In the genomic region with DNA sequence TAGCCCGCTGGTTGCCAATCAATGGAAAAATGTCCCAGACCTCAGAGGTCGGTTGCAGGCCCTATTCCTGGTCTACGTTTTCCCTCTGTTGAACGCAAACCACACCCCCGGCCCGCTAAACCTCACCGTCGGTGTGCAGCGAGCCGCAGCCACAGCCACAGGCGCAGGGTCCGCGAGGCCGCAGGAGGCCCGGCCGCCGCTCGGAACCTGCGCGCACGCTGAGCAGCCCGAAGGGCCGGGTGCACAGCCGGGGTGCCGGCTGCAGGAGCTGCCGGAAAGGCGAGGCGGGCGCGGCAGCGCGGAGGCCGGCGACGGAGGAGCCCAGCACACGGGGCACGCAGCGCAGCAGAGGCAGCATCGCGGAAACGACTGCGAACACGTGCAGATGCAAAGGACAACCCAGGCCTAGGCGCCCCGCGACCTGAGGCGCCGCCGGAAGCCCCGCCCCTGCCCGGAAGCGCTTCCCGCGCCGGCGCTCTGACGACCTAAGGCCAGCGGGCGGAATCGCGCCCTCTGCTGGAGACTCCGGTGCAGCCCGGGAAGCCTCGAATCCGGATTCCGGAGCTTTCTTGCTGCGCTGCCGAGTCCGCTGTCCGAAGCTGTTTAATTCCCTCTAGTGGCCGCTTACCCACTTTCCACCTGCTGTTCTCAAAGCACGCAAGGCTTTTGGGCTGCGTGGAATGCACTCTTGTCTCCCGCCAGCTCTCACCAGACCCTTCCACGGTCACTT, we compare ENCODE assay signal across 1 cellular context.
TF ChIP-seq lines count a peak whose summit lies in the region.

A gene with protein sequence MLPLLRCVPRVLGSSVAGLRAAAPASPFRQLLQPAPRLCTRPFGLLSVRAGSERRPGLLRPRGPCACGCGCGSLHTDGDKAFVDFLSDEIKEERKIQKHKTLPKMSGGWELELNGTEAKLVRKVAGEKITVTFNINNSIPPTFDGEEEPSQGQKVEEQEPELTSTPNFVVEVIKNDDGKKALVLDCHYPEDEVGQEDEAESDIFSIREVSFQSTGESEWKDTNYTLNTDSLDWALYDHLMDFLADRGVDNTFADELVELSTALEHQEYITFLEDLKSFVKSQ (minus strand): TSS at position 440 of the 730 bp plus-strand sequence. CDS start 82 bp downstream, at position 358.

TF ChIP-seq in HepG2, 621 proteins besides CTCF, POLR2A, EP300 and RAD21 (continued from another document and continues in another):
- TF ChIP-seq, protein P1, sequence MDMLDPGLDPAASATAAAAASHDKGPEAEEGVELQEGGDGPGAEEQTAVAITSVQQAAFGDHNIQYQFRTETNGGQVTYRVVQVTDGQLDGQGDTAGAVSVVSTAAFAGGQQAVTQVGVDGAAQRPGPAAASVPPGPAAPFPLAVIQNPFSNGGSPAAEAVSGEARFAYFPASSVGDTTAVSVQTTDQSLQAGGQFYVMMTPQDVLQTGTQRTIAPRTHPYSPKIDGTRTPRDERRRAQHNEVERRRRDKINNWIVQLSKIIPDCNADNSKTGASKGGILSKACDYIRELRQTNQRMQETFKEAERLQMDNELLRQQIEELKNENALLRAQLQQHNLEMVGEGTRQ (IDR thresholded peaks at IDR 0.05; ENCODE audit: low read depth, low read length) = no peak
- TF ChIP-seq, protein P1 (CRISPR knock-in tag; IDR thresholded peaks at IDR 0.05; ENCODE audit: borderline replicate concordance) = no peak
- TF ChIP-seq ZNF672 (CRISPR knock-in tag; IDR thresholded peaks at IDR 0.05) (peak; percentile 91; the same call in 1 of the 2 replicates), BRCA1 (CRISPR knock-in tag; IDR thresholded peaks at IDR 0.05) (peak; percentile 89; the same call in 1 of the 2 replicates), ZNF138 (CRISPR knock-in tag; IDR thresholded peaks at IDR 0.05; ENCODE audit: low read depth) (peak; percentile 74; the same call in 1 of the 2 replicates), ZNF577 (CRISPR knock-in tag; IDR thresholded peaks at IDR 0.05; ENCODE audit: borderline replicate concordance, low read depth) (no peak), ZNF780A (CRISPR knock-in tag; IDR thresholded peaks at IDR 0.05) (no peak; the same call in 1 of the 2 replicates), ZNF777 (CRISPR knock-in tag; IDR thresholded peaks at IDR 0.05) (peak; percentile 80), TCF7 (IDR thresholded peaks at IDR 0.05; ENCODE audit: low read depth) (no peak), ZNF260 (CRISPR knock-in tag; IDR thresholded peaks at IDR 0.05; ENCODE audit: borderline replicate concordance, low read depth) (no peak), ZNF660 (CRISPR knock-in tag; IDR thresholded peaks at IDR 0.05; ENCODE audit: borderline replicate concordance, low read depth) (no peak), ZNF230 (CRISPR knock-in tag; IDR thresholded peaks at IDR 0.05) (0 out of 2 replicates have a peak, but pooled peaks have one; percentile 56), ZNF225 (CRISPR knock-in tag; IDR thresholded peaks at IDR 0.05) (peak; percentile 85; the same call in 1 of the 2 replicates), KDM3A (CRISPR knock-in tag; IDR thresholded peaks at IDR 0.05; ENCODE audit: low read depth) (peak; percentile 58; the same call in 1 of the 2 replicates), SNAI1 (CRISPR knock-in tag; IDR thresholded peaks at IDR 0.05; ENCODE audit: borderline replicate concordance) (peak; percentile 78; the same call in 1 of the 2 replicates), ZSCAN21 (CRISPR knock-in tag; IDR thresholded peaks at IDR 0.05; ENCODE audit: borderline replicate concordance) (peak; percentile 82; the same call in 1 of the 2 replicates), ZNF547 (CRISPR knock-in tag; IDR thresholded peaks at IDR 0.05) (peak; percentile 92), ZNF724P (CRISPR knock-in tag; IDR thresholded peaks at IDR 0.05; ENCODE audit: borderline replicate concordance) (peak; percentile 59; the same call in 1 of the 2 replicates), ZNF350 (CRISPR knock-in tag; IDR thresholded peaks at IDR 0.05; ENCODE audit: borderline replicate concordance, low read depth) (peak; percentile 77; the same call in 1 of the 2 replicates), MTF1 (CRISPR knock-in tag; IDR thresholded peaks at IDR 0.05) (peak; percentile 89), MATR3 (CRISPR knock-in tag; IDR thresholded peaks at IDR 0.05) (no peak), YEATS2 (CRISPR knock-in tag; IDR thresholded peaks at IDR 0.05; ENCODE audit: borderline replicate concordance) (peak; percentile 94; the same call in 1 of the 2 replicates), ZNF629 (CRISPR knock-in tag; conservative IDR thresholded peaks at IDR 0.05) (peak; percentile 46; the same call in 1 of the 2 replicates), ZNF720 (CRISPR knock-in tag; IDR thresholded peaks at IDR 0.05) (no peak), HOXA7 (CRISPR knock-in tag; IDR thresholded peaks at IDR 0.05) (no peak), NR2C2 (CRISPR knock-in tag; IDR thresholded peaks at IDR 0.05; ENCODE audit: borderline replicate concordance) (peak; percentile 92), ZNF768 (CRISPR knock-in tag; IDR thresholded peaks at IDR 0.05) (peak; percentile 80; the same call in 1 of the 2 replicates), MBNL3 (CRISPR knock-in tag; conservative IDR thresholded peaks at IDR 0.05) (no peak)
- TF ChIP-seq, protein P2, sequence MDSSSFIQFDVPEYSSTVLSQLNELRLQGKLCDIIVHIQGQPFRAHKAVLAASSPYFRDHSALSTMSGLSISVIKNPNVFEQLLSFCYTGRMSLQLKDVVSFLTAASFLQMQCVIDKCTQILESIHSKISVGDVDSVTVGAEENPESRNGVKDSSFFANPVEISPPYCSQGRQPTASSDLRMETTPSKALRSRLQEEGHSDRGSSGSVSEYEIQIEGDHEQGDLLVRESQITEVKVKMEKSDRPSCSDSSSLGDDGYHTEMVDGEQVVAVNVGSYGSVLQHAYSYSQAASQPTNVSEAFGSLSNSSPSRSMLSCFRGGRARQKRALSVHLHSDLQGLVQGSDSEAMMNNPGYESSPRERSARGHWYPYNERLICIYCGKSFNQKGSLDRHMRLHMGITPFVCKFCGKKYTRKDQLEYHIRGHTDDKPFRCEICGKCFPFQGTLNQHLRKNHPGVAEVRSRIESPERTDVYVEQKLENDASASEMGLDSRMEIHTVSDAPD (CRISPR knock-in tag; IDR thresholded peaks at IDR 0.05) = no peak
- TF ChIP-seq, protein P3, sequence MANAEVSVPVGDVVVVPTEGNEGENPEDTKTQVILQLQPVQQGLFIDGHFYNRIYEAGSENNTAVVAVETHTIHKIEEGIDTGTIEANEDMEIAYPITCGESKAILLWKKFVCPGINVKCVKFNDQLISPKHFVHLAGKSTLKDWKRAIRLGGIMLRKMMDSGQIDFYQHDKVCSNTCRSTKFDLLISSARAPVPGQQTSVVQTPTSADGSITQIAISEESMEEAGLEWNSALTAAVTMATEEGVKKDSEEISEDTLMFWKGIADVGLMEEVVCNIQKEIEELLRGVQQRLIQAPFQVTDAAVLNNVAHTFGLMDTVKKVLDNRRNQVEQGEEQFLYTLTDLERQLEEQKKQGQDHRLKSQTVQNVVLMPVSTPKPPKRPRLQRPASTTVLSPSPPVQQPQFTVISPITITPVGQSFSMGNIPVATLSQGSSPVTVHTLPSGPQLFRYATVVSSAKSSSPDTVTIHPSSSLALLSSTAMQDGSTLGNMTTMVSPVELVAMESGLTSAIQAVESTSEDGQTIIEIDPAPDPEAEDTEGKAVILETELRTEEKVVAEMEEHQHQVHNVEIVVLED (CRISPR knock-in tag; IDR thresholded peaks at IDR 0.05; ENCODE audit: borderline replicate concordance) = peak; percentile 78
- TF ChIP-seq, protein P4, sequence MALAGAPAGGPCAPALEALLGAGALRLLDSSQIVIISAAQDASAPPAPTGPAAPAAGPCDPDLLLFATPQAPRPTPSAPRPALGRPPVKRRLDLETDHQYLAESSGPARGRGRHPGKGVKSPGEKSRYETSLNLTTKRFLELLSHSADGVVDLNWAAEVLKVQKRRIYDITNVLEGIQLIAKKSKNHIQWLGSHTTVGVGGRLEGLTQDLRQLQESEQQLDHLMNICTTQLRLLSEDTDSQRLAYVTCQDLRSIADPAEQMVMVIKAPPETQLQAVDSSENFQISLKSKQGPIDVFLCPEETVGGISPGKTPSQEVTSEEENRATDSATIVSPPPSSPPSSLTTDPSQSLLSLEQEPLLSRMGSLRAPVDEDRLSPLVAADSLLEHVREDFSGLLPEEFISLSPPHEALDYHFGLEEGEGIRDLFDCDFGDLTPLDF (CRISPR knock-in tag; IDR thresholded peaks at IDR 0.05) = peak; percentile 54; the same call in 1 of the 2 replicates
- TF ChIP-seq, protein P5, sequence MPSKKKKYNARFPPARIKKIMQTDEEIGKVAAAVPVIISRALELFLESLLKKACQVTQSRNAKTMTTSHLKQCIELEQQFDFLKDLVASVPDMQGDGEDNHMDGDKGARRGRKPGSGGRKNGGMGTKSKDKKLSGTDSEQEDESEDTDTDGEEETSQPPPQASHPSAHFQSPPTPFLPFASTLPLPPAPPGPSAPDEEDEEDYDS (CRISPR knock-in tag; IDR thresholded peaks at IDR 0.05) = peak; percentile 54; the same call in 1 of the 2 replicates
- TF ChIP-seq, protein P6, sequence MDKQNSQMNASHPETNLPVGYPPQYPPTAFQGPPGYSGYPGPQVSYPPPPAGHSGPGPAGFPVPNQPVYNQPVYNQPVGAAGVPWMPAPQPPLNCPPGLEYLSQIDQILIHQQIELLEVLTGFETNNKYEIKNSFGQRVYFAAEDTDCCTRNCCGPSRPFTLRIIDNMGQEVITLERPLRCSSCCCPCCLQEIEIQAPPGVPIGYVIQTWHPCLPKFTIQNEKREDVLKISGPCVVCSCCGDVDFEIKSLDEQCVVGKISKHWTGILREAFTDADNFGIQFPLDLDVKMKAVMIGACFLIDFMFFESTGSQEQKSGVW (CRISPR knock-in tag; IDR thresholded peaks at IDR 0.05; ENCODE audit: borderline replicate concordance) = no peak
- TF ChIP-seq, protein P7, sequence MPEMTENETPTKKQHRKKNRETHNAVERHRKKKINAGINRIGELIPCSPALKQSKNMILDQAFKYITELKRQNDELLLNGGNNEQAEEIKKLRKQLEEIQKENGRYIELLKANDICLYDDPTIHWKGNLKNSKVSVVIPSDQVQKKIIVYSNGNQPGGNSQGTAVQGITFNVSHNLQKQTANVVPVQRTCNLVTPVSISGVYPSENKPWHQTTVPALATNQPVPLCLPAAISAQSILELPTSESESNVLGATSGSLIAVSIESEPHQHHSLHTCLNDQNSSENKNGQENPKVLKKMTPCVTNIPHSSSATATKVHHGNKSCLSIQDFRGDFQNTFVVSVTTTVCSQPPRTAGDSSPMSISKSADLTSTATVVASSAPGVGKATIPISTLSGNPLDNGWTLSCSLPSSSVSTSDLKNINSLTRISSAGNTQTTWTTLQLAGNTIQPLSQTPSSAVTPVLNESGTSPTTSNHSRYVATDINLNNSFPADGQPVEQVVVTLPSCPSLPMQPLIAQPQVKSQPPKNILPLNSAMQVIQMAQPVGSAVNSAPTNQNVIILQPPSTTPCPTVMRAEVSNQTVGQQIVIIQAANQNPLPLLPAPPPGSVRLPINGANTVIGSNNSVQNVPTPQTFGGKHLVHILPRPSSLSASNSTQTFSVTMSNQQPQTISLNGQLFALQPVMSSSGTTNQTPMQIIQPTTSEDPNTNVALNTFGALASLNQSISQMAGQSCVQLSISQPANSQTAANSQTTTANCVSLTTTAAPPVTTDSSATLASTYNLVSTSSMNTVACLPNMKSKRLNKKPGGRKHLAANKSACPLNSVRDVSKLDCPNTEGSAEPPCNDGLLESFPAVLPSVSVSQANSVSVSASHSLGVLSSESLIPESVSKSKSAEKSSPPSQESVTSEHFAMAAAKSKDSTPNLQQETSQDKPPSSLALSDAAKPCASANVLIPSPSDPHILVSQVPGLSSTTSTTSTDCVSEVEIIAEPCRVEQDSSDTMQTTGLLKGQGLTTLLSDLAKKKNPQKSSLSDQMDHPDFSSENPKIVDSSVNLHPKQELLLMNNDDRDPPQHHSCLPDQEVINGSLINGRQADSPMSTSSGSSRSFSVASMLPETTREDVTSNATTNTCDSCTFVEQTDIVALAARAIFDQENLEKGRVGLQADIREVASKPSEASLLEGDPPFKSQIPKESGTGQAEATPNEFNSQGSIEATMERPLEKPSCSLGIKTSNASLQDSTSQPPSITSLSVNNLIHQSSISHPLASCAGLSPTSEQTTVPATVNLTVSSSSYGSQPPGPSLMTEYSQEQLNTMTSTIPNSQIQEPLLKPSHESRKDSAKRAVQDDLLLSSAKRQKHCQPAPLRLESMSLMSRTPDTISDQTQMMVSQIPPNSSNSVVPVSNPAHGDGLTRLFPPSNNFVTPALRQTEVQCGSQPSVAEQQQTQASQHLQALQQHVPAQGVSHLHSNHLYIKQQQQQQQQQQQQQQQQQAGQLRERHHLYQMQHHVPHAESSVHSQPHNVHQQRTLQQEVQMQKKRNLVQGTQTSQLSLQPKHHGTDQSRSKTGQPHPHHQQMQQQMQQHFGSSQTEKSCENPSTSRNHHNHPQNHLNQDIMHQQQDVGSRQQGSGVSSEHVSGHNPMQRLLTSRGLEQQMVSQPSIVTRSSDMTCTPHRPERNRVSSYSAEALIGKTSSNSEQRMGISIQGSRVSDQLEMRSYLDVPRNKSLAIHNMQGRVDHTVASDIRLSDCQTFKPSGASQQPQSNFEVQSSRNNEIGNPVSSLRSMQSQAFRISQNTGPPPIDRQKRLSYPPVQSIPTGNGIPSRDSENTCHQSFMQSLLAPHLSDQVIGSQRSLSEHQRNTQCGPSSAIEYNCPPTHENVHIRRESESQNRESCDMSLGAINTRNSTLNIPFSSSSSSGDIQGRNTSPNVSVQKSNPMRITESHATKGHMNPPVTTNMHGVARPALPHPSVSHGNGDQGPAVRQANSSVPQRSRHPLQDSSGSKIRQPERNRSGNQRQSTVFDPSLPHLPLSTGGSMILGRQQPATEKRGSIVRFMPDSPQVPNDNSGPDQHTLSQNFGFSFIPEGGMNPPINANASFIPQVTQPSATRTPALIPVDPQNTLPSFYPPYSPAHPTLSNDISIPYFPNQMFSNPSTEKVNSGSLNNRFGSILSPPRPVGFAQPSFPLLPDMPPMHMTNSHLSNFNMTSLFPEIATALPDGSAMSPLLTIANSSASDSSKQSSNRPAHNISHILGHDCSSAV (CRISPR knock-in tag; IDR thresholded peaks at IDR 0.05; ENCODE audit: borderline replicate concordance) = no peak; the same call in 1 of the 2 replicates
- TF ChIP-seq, protein P8, sequence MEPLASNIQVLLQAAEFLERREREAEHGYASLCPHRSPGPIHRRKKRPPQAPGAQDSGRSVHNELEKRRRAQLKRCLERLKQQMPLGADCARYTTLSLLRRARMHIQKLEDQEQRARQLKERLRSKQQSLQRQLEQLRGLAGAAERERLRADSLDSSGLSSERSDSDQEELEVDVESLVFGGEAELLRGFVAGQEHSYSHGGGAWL (CRISPR knock-in tag; IDR thresholded peaks at IDR 0.05) = peak; percentile 99
- TF ChIP-seq, protein P9, sequence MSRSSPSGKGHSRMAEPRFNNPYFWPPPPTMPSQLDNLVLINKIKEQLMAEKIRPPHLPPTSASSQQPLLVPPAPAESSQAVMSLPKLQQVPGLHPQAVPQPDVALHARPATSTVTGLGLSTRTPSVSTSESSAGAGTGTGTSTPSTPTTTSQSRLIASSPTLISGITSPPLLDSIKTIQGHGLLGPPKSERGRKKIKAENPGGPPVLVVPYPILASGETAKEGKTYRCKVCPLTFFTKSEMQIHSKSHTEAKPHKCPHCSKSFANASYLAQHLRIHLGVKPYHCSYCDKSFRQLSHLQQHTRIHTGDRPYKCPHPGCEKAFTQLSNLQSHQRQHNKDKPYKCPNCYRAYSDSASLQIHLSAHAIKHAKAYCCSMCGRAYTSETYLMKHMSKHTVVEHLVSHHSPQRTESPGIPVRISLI (CRISPR knock-in tag; IDR thresholded peaks at IDR 0.05; ENCODE audit: borderline replicate concordance) = peak; percentile 42; the same call in 1 of the 2 replicates
